ENCODE assay signal across 23 cellular contexts in the genomic region with DNA sequence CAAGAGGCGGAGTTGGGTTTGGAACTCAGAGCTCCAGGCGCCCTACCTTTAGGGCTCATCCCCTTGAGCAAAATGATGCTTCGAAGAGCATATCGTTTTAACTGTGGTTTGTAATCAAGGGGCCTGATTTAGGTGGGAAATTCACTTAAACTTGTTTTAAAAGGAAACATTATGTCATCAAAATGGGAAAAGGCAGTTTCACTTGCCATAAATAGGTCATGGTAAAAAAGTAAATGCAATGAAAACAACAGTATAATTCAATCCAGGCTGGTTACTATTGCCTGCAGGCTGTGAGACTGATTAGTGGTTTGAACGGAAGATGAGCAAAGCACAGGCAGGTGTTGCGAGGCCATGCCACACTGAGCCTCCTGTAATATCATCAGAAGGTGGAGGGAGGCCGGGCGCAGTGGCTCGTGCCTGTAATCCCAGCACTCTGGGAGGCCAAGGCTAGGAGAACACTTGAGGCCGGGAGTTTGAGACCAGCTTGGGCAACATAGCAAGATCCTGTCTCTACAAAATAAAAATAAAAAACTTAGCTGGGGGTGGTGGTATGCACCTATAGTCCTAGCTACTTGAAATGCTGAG. TPM values are rescaled to one million over a fixed set of nuclear protein-coding genes. Genes with fewer than 3 reads are reported as not detected.
DNase-seq lines count a peak whose midpoint lies in the region; ATAC-seq and TF ChIP-seq lines count a peak whose summit lies in the region.
"Had no signal": no experiment of that assay in that cellular context is flagged by ENCODE, and none has a peak within 500 bp of the region (broad histone marks: within the 10 kb centered on the region; RNA-seq: fewer than 3 reads in every experiment).

No MANE protein-coding gene starts in this region.

- H3K4me1 ChIP-seq in BLaER1: peaks cover 69% of the 10 kb centered on the region
- H3K4me1 ChIP-seq in KMS-11 (ENCODE audit: low read depth, poor library complexity, severe bottlenecking): peaks cover 43% of the 10 kb centered on the region
- H3K4me1 ChIP-seq in osteoblast (ENCODE audit: insufficient read depth, low read length): peaks cover 5% of the 10 kb centered on the region
- H3K4me1 ChIP-seq: BE2C had no signal

- H3K4me3 ChIP-seq in BLaER1 (no peak overlapping the region), KMS-11 (IDR thresholded peaks at IDR 0.05; ENCODE audit: insufficient read depth, low read depth, low read length) (no peak overlapping the region), osteoblast (ENCODE audit: insufficient read depth, low read length) (no peak overlapping the region)
- H3K4me3 ChIP-seq: adrenal gland, gastroesophageal sphincter, HAP-1 had no signal

- intact Hi-C loops in activated CD4-positive, alpha-beta T cell treated with anti-CD3 and anti-CD28 coated beads for 36 hours (cut with DNase I, micrococcal nuclease): loop anchor here in 1 of 2 experiments (5.0 to 10.0 kb wide), 3 partner anchors 395 to 923 kb away; a partner anchor contains a TSS

- no peaks in the 10 kb centered on the region for H4K20me1 ChIP-seq in BLaER1
- H4K20me1 ChIP-seq in KMS-11 (ENCODE audit: insufficient read depth): no peaks in the 10 kb centered on the region
- H4K20me1 ChIP-seq in osteoblast (ENCODE audit: insufficient read depth, low read length): no peaks in the 10 kb centered on the region

- DNase-seq in caudate nucleus (lab: John Stamatoyannopoulos, UW): no peak
- DNase-seq in osteoblast (ENCODE audit: insufficient read length, low spot score, missing footprints): peak; percentile 32
- DNase-seq in activated CD4-positive, alpha-beta T cell treated with anti-CD3 and anti-CD28 coated beads for 36 hours: no peak
- DNase-seq in activated CD4-positive, alpha-beta T cell treated with anti-CD3 and anti-CD28 coated beads, Interleukin-2, amount 50 U/mL, for 4 hours: no peak
- no peak for DNase-seq in COR-L47 (lab: John Stamatoyannopoulos, UW)
- DNase-seq: activated CD4-positive, alpha-beta T cell treated with anti-CD3 and anti-CD28 coated beads, Interleukin-2, amount 50 U/mL, for 48 hours; activated effector memory CD4-positive, alpha-beta T cell treated with anti-CD3 and anti-CD28 coated beads, Interleukin-2, amount 50 U/mL, for 16 hours; BE2C; cortex of kidney; hypothalamus; natural killer cell; NCI-H1092 treated with DMSO at 0.1 percent for 48 hours; NCI-H1930; NCI-H2227 treated with DMSO at 0.1 percent for 48 hours; NCI-H748 treated with DMSO at 0.1 percent for 48 hours; T-helper 9 cell had no signal

- CTCF ChIA-PET in activated CD4-positive, alpha-beta T cell treated with anti-CD3 and anti-CD28 coated beads for 36 hours (lab: Charles Lee): interaction anchor here (0.6 to 1.6 kb wide), 8 partner anchors 14 to 169 kb away, joined by 3 to 9 read pairs (median 4); no protein-coding TSS in a partner anchor

- no peaks in the 10 kb centered on the region for H3K27me3 Mint-ChIP-seq in activated CD4-positive, alpha-beta T cell treated with anti-CD3 and anti-CD28 coated beads for 36 hours

- no peak for TF ChIP-seq CTCF in KMS-11 (conservative IDR thresholded peaks at IDR 0.05; ENCODE audit: low read depth, low read length)
- TF ChIP-seq CTCF in osteoblast (IDR thresholded peaks at IDR 0.05; ENCODE audit: extremely low read depth, low read depth, low read length): no peak

- H2AFZ ChIP-seq in KMS-11 (ENCODE audit: low read depth) (no peak overlapping the region), osteoblast (ENCODE audit: low read length) (no peak overlapping the region)

- no peaks in the 10 kb centered on the region for H3K9me3 ChIP-seq in BLaER1
- no peaks in the 10 kb centered on the region for H3K9me3 ChIP-seq in osteoblast (ENCODE audit: low read depth, low read length)
- H3K9me3 ChIP-seq: adrenal gland, BE2C, gastroesophageal sphincter, HAP-1 had no signal

- H3K9ac ChIP-seq in BLaER1 (no peak overlapping the region), KMS-11 (no peak overlapping the region)

- H3K4me3 Mint-ChIP-seq in activated CD4-positive, alpha-beta T cell treated with anti-CD3 and anti-CD28 coated beads for 36 hours: no peak overlapping the region

- H3K36me3 ChIP-seq in BLaER1: no peaks in the 10 kb centered on the region
- H3K36me3 ChIP-seq in KMS-11 (ENCODE audit: insufficient read depth): no peaks in the 10 kb centered on the region
- no peaks in the 10 kb centered on the region for H3K36me3 ChIP-seq in osteoblast (ENCODE audit: insufficient read depth, low read length)
- H3K36me3 ChIP-seq: adrenal gland, BE2C, HAP-1 had no signal

- no peak overlapping the region for H3K27ac Mint-ChIP-seq in activated CD4-positive, alpha-beta T cell treated with anti-CD3 and anti-CD28 coated beads for 36 hours

- H3K79me2 ChIP-seq in KMS-11 (ENCODE audit: insufficient read depth, low read depth) (no peaks in the 10 kb centered on the region), osteoblast (ENCODE audit: insufficient read depth, low read length) (no peaks in the 10 kb centered on the region)

- no peak for ATAC-seq in activated CD4-positive, alpha-beta T cell treated with anti-CD3 and anti-CD28 coated beads for 36 hours
- no peak for ATAC-seq in HG03039 (IDR thresholded peaks at IDR 0.05; ENCODE audit: unreplicated experiment)
- ATAC-seq: gastroesophageal sphincter, left lobe of liver, natural killer cell had no signal

- H3K4me1 Mint-ChIP-seq in activated CD4-positive, alpha-beta T cell treated with anti-CD3 and anti-CD28 coated beads for 36 hours: peaks cover 26% of the 10 kb centered on the region

- POLR2A ChIA-PET in activated CD4-positive, alpha-beta T cell treated with anti-CD3 and anti-CD28 coated beads for 36 hours (lab: Charles Lee): no interaction called here

- H3K4me2 ChIP-seq in BLaER1 (peak overlapping the region; percentile 97), KMS-11 (peak overlapping the region; percentile 54), osteoblast (ENCODE audit: insufficient read depth, low read length) (no peak overlapping the region)

- H3K27ac ChIP-seq in BLaER1 (no peak overlapping the region), KMS-11 (0 out of 2 replicates have a peak overlapping the region, but pooled peaks have one; percentile 15), caudate nucleus (ENCODE audit: low read depth, low read length) (peak overlapping the region; percentile 52), osteoblast (ENCODE audit: low read depth, low read length) (no peak overlapping the region)
- H3K27ac ChIP-seq: gastroesophageal sphincter had no signal

- no peaks in the 10 kb centered on the region for H3K27me3 ChIP-seq in BLaER1
- H3K27me3 ChIP-seq in KMS-11 (ENCODE audit: insufficient read depth, low read depth): no peaks in the 10 kb centered on the region
- no peaks in the 10 kb centered on the region for H3K27me3 ChIP-seq in osteoblast (ENCODE audit: insufficient read depth, low read length)
- H3K27me3 ChIP-seq: adrenal gland, BE2C, gastroesophageal sphincter had no signal

- no peaks in the 10 kb centered on the region for H3K36me3 Mint-ChIP-seq in activated CD4-positive, alpha-beta T cell treated with anti-CD3 and anti-CD28 coated beads for 36 hours (ENCODE audit: low read depth)
- H3K36me3 Mint-ChIP-seq: natural killer cell had no signal

- H3K9me3 Mint-ChIP-seq in activated CD4-positive, alpha-beta T cell treated with anti-CD3 and anti-CD28 coated beads for 36 hours (ENCODE audit: low read depth): no peaks in the 10 kb centered on the region
- H3K9me3 Mint-ChIP-seq: natural killer cell had no signal

RNA-seq across cellular contexts. Expression of a gene that starts 2.1 kb away (rescaled TPM):
- 10.9 and 11.2 TPM in 2 replicates for total RNA-seq in osteoblast
- total RNA-seq in activated CD4-positive, alpha-beta T cell treated with anti-CD3 and anti-CD28 coated beads for 36 hours: 1 to 10 TPM; 3.4 to 4.1 TPM

Comparison
In these comparisons a context has a peak if more than half of its experiments do, and no peak if none do; other contexts are left out.
1. H3K27ac ChIP-seq: peak in KMS-11 (single experiment) and caudate nucleus (single experiment); none in BLaER1 (single experiment) and osteoblast (single experiment).